8 cellular contexts compared by ENCODE assay signal in genomic region chr5:123422433-123423277, GRCh38. TPM values are rescaled to one million over a fixed set of nuclear protein-coding genes. Genes with fewer than 3 reads are reported as not detected.
DNase-seq lines count a peak whose midpoint lies in the region; ATAC-seq and TF ChIP-seq lines count a peak whose summit lies in the region.

No MANE protein-coding gene starts in this region.

- DNase-seq in DMS53 treated with DMSO at 0.1 percent for 48 hours (lab: John Stamatoyannopoulos, UW; ENCODE audit: unreplicated experiment) (peak; percentile 23), SK-N-MC (ENCODE audit: low read depth, low spot score) (no peak), erythroblast (lab: John Stamatoyannopoulos, UW) (peak; percentile 63 to 70), NCI-H2196 treated with DMSO at 0.1 percent for 48 hours (lab: John Stamatoyannopoulos, UW; ENCODE audit: unreplicated experiment) (no peak)
- no peak for DNase-seq in activated effector memory CD4-positive, alpha-beta T cell treated with anti-CD3 and anti-CD28 coated beads, Interleukin-2, amount 50 U/mL, for 16 hours

- no peaks in the 10 kb centered on the region for H3K9me3 ChIP-seq in SK-N-MC (ENCODE audit: low read depth, low read length)
- no peaks in the 10 kb centered on the region for H3K9me3 ChIP-seq in mononuclear cell (ENCODE audit: low read depth, low read length)

- H3K9ac ChIP-seq in SK-N-MC (ENCODE audit: insufficient read length), result peak overlapping the region; percentile 87

- H3K27ac ChIP-seq in SK-N-MC, result no peak overlapping the region

- H3K4me1 ChIP-seq in mononuclear cell (ENCODE audit: insufficient read depth, low read length), result peaks cover 46% of the 10 kb centered on the region

- H3K4me3 ChIP-seq in SK-N-MC, result peak overlapping the region; percentile 93
- H3K4me3 ChIP-seq in mononuclear cell (ENCODE audit: low read length), result peak overlapping the region; percentile 83

- no peaks in the 10 kb centered on the region for H3K27me3 ChIP-seq in mononuclear cell (ENCODE audit: insufficient read depth, low read length)

- H3K36me3 ChIP-seq in SK-N-MC (ENCODE audit: insufficient read depth, low read length), result peaks cover 6% of the 10 kb centered on the region

- ATAC-seq in GM19397 (IDR thresholded peaks at IDR 0.05; ENCODE audit: unreplicated experiment) (peak; percentile 19), HG03432 (IDR thresholded peaks at IDR 0.05; ENCODE audit: unreplicated experiment) (peak; percentile 25)

- TF ChIP-seq POLR2A in erythroblast (IDR thresholded peaks at IDR 0.05; ENCODE audit: low read length), result no peak

RNA-seq across cellular contexts. Expression of gene CEP120, which starts 0.5 kb away (rescaled TPM):
- 61.1 TPM for total RNA-seq in mononuclear cell

Comparison
In these comparisons a context has a peak if more than half of its experiments do, and no peak if none do; other contexts are left out.
1. DNase-seq: peak in DMS53 treated with DMSO at 0.1 percent for 48 hours (single experiment) and erythroblast (2 of 2); none in SK-N-MC (single experiment), NCI-H2196 treated with DMSO at 0.1 percent for 48 hours (single experiment) and activated effector memory CD4-positive, alpha-beta T cell treated with anti-CD3 and anti-CD28 coated beads, Interleukin-2, amount 50 U/mL, for 16 hours (single experiment).